ENCODE assay signal across 8 cellular contexts in the genomic region with DNA sequence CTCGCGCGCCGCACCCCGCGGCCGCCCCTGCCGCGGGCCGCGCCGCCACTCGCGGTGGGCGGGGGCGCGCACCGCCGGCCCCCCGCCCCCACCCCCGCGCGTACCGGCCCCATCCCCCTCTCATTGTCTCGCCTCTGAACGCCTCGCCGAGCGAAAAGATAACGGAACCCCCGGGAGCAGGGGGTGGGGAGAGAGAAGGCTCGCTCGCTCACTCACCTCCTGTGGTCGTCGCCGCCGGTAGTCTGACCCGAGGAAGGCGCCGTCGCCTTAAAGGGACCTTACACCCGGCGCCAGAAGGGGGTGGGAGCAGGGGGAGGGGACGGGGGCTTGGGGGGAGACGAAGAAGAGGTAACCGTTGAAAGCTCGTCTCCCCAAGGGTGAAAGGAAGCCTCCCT. TPM values are rescaled to one million over a fixed set of nuclear protein-coding genes. Genes with fewer than 3 reads are reported as not detected.
DNase-seq lines count a peak whose midpoint lies in the region; ATAC-seq and TF ChIP-seq lines count a peak whose summit lies in the region.

No MANE protein-coding gene starts in this region.

- H3K4me1 ChIP-seq in DOHH2 (ENCODE audit: control insufficient read depth, low read length) (peaks cover 45% of the 10 kb centered on the region), H9 (ENCODE audit: insufficient read depth, low read length) (no peaks in the 10 kb centered on the region; the same call in 1 of the 2 replicates)

- H3K79me1 ChIP-seq in H9 (ENCODE audit: insufficient read depth, low read depth, low read length, poor library complexity, severe bottlenecking) = peaks cover 6% of the 10 kb centered on the region

- H3K23ac ChIP-seq in H9 (ENCODE audit: insufficient read length, low read depth, low read length) = no peak overlapping the region

- H3K14ac ChIP-seq in H9 (ENCODE audit: insufficient read depth, low read length) = peak overlapping the region; percentile 91; the same call in 1 of the 2 replicates

- H3K27me3 ChIP-seq in DOHH2 (ENCODE audit: control insufficient read depth, low read length) = peaks cover 10% of the 10 kb centered on the region
- no peaks in the 10 kb centered on the region for H3K27me3 ChIP-seq in H9 (ENCODE audit: insufficient read depth, low read length)
- H3K27me3 ChIP-seq in layer of hippocampus (ENCODE audit: control insufficient read depth, insufficient read depth, low read length) = no peaks in the 10 kb centered on the region

- no peak overlapping the region for H3T11ph ChIP-seq in H9 (ENCODE audit: low read length)

- H3K36me3 Mint-ChIP-seq in H9 (ENCODE audit: insufficient read depth in 1 of 3, low read depth in 3 of 3) (peaks cover 0 to 5% (median 0%) of the 10 kb centered on the region in 3 experiments; a peak in 3 of 7 replicates), activated B cell treated with CpG ODN at 0.5 μM for 24 hours (ENCODE audit: low read depth) (peaks cover 10% of the 10 kb centered on the region)

- no peaks in the 10 kb centered on the region; the same call in 1 of the 2 replicates for H3K9me2 ChIP-seq in DOHH2 (replicated peaks; ENCODE audit: control insufficient read depth, low read length)

- H2BK20ac ChIP-seq in H9 (ENCODE audit: low read depth, low read length, poor library complexity, severe bottlenecking) = no peak overlapping the region

- WGBS in H9 (ENCODE audit: extremely low coverage, insufficient read length, low lambda C conversion rate) = no CpG with 5 or more reads among the region's 47 CpGs

- H3K36me3 ChIP-seq in DOHH2 (ENCODE audit: control insufficient read depth, low read length) = peaks cover 22% of the 10 kb centered on the region

- ATAC-seq in activated B cell treated with CpG ODN at 0.5 μM for 24 hours (ENCODE audit: low read depth) = peak; percentile 53

- peaks cover 16% of the 10 kb centered on the region for H3F3A ChIP-seq in DOHH2 (ENCODE audit: control insufficient read depth, insufficient read depth)

- H3K27me3 Mint-ChIP-seq in H9 (ENCODE audit: low read depth) (peaks cover 25% of the 10 kb centered on the region), activated B cell treated with CpG ODN at 0.5 μM for 24 hours (peaks cover 12% of the 10 kb centered on the region)

- H3K18ac ChIP-seq in H9 (ENCODE audit: insufficient read length, low read depth, low read length) = peak overlapping the region; percentile 94

- H2BK120ac ChIP-seq in H9 (ENCODE audit: low read depth, low read length, poor library complexity, severe bottlenecking) = no peak overlapping the region

- H3K4me3 ChIP-seq in DOHH2 (ENCODE audit: low read length) = peak overlapping the region; percentile 68

- POLR2A ChIA-PET in activated B cell treated with CpG ODN at 0.5 μM for 24 hours (lab: Charles Lee) = interaction anchor here (0.6 to 5.9 kb wide), 16 partner anchors 11 to 1572 kb away, joined by 3 to 122 read pairs (median 4); a partner anchor contains a TSS

- no peaks in the 10 kb centered on the region for H3K9me3 ChIP-seq in DOHH2 (ENCODE audit: control insufficient read depth, insufficient read depth, low read length)
- H3K9me3 ChIP-seq in H9 (ENCODE audit: control insufficient read depth, low read depth, low read length) = no peaks in the 10 kb centered on the region

- no peak overlapping the region for H2AFZ ChIP-seq in H9 (ENCODE audit: low read length)

- H4K20me1 ChIP-seq in DOHH2 (ENCODE audit: control insufficient read depth, insufficient read depth, low read depth, low read length) (peaks cover 14% of the 10 kb centered on the region), H9 (ENCODE audit: control insufficient read depth, insufficient read depth, insufficient read length) (no peaks in the 10 kb centered on the region)

- H3K27ac Mint-ChIP-seq in H9 = peak overlapping the region; percentile 51 to 96 (median 90); a peak in 5 of 7 replicates
- peak overlapping the region; percentile 91 for H3K27ac Mint-ChIP-seq in activated B cell treated with CpG ODN at 0.5 μM for 24 hours

- H3K4ac ChIP-seq in H9 (ENCODE audit: low read depth, low read length) = no peak overlapping the region; the same call in 1 of the 2 replicates

- no peak overlapping the region for H4K91ac ChIP-seq in H9 (ENCODE audit: insufficient read length, low read depth, low read length)

- no peak overlapping the region; the same call in 1 of the 2 replicates for H3K4me2 ChIP-seq in DOHH2 (ENCODE audit: low read length)
- peak overlapping the region; percentile 15 for H3K4me2 ChIP-seq in H9 (ENCODE audit: insufficient read depth, insufficient read length, low read length)

- no peak overlapping the region for H2BK5ac ChIP-seq in H9 (ENCODE audit: insufficient read length, low read length)

- CTCF ChIA-PET in activated B cell treated with CpG ODN at 0.5 μM for 24 hours (lab: Charles Lee) = interaction anchor here (0.9 to 1.9 kb wide), 3 partner anchors 14 to 76 kb away, joined by 3 to 8 read pairs (median 3); no protein-coding TSS in a partner anchor

- H3K56ac ChIP-seq in H9 (ENCODE audit: insufficient read length, low read depth, low read length) = no peak overlapping the region

- no peak overlapping the region for H2BK12ac ChIP-seq in H9 (ENCODE audit: insufficient read length, low read depth, low read length)

- no peak overlapping the region for H4K8ac ChIP-seq in H9 (replicated peaks; ENCODE audit: insufficient read length, low read depth, low read length)

- DNase-seq in H9 (peak; percentile 74), NCI-H1105 treated with DMSO at 0.1 percent for 48 hours (lab: John Stamatoyannopoulos, UW) (peak; percentile 72), activated B cell treated with CpG ODN at 0.5 μM for 24 hours (peak; percentile 57), globus pallidus (ENCODE audit: low spot score) (no peak)
- DNase-seq in central memory CD4-positive, alpha-beta T cell = peak; percentile 61
- peak; percentile 41 to 44 for DNase-seq in stimulated activated CD4-positive, alpha-beta T cell treated with anti-CD3 and anti-CD28 coated beads, Interleukin-1b, Interleukin-23, amount 100 ng/mL, for 4 hours (ENCODE audit: low read depth in 2 of 2)

- H3K4me1 Mint-ChIP-seq in H9 (peaks cover 9 to 13% of the 10 kb centered on the region in 2 experiments), activated B cell treated with CpG ODN at 0.5 μM for 24 hours (peaks cover 44% of the 10 kb centered on the region)

- H3K9ac ChIP-seq in H9 (ENCODE audit: extremely low read depth, insufficient read length, low read length) = peak overlapping the region; percentile 81

- intact Hi-C loops in activated B cell treated with CpG ODN at 0.5 μM for 24 hours (cut with micrococcal nuclease) = loop anchor here (1.0 to 5.0 kb wide), 8 partner anchors 14 to 378 kb away; a partner anchor contains a TSS

- H3K4me3 Mint-ChIP-seq in H9 = peak overlapping the region; percentile 76 to 85
- H3K4me3 Mint-ChIP-seq in activated B cell treated with CpG ODN at 0.5 μM for 24 hours = peak overlapping the region; percentile 89

- peaks cover 5% of the 10 kb centered on the region for H3K23me2 ChIP-seq in H9 (ENCODE audit: insufficient read length, low read depth, low read length, poor library complexity, severe bottlenecking)

- no peak overlapping the region for H4K5ac ChIP-seq in H9 (ENCODE audit: insufficient read length, low read depth, low read length)

- no peak overlapping the region for H2BK15ac ChIP-seq in H9 (ENCODE audit: low read depth, low read length)

- H2AK5ac ChIP-seq in H9 (ENCODE audit: insufficient read length, low read length) = no peak overlapping the region

- H3K27ac ChIP-seq in DOHH2 (ENCODE audit: low read depth, low read length) (peak overlapping the region; percentile 56), H9 (ENCODE audit: insufficient read length, low read depth, low read length) (no peak overlapping the region), layer of hippocampus (ENCODE audit: low read depth, low read length) (peak overlapping the region; percentile 94)

- H3K9me3 Mint-ChIP-seq in H9 (no peaks in the 10 kb centered on the region), activated B cell treated with CpG ODN at 0.5 μM for 24 hours (no peaks in the 10 kb centered on the region)

- H3K79me2 ChIP-seq in DOHH2 (ENCODE audit: control insufficient read depth, low read length) (peaks cover 50% of the 10 kb centered on the region), H9 (ENCODE audit: insufficient read depth, low read length) (peaks cover 27% of the 10 kb centered on the region; the same call in 1 of the 2 replicates)

- TF ChIP-seq CTCF in DOHH2 (IDR thresholded peaks at IDR 0.05; ENCODE audit: low read depth, low read length, poor library complexity, severe bottlenecking) (no peak), H9 (conservative IDR thresholded peaks at IDR 0.05) (no peak), activated B cell treated with CpG ODN at 0.5 μM for 24 hours (IDR thresholded peaks at IDR 0.05) (no peak)

RNA-seq across cellular contexts. Expression of a gene that starts 0.4 kb away (rescaled TPM):
- total RNA-seq in H9 (2021) = 93.0 and 102 TPM in 2 replicates
- total RNA-seq in activated B cell treated with CpG ODN at 0.5 μM for 24 hours = 121 and 135 TPM in 2 replicates

RNA-seq across cellular contexts. Expression of a gene that starts 52.3 kb away (rescaled TPM):
- total RNA-seq in H9 (2021) (29.9 and 30.9 TPM in 2 replicates), activated B cell treated with CpG ODN at 0.5 μM for 24 hours (0.22 and 0.37 TPM in 2 replicates)

RNA-seq across cellular contexts. Expression of a gene that starts 59.6 kb away (rescaled TPM):
- total RNA-seq in H9 (2021) = 413 and 429 TPM in 2 replicates
- 310 and 330 TPM in 2 replicates for total RNA-seq in activated B cell treated with CpG ODN at 0.5 μM for 24 hours

Comparison
In these comparisons a context has a peak if more than half of its experiments do, and no peak if none do; other contexts are left out.
1. RNA of a gene that starts 52.3 kb away (total RNA-seq): 29.9 to 30.9 TPM in H9; 0.22 to 0.37 TPM in activated B cell treated with CpG ODN at 0.5 μM for 24 hours; every median in the first group is over 10 times any median in the second.